21 cellular contexts compared by ENCODE assay signal in genomic region chr2:121189011-121189410, GRCh38.
A peak's percentile ranks its signal among the peaks of the same experiment; 100 is the strongest.
DNase-seq lines count a peak whose midpoint lies in the region; TF ChIP-seq lines count a peak whose summit lies in the region.
"Had no signal": no experiment of that assay in that cellular context is flagged by ENCODE, and none has a peak within 500 bp of the region (broad histone marks: within the 10 kb centered on the region; RNA-seq: fewer than 3 reads in every experiment).

No MANE protein-coding gene starts in this region.

- DNase-seq in AG20443 (ENCODE audit: low spot score): peak; percentile 10
- peak; percentile 6 for DNase-seq in EH (ENCODE audit: low read depth)
- DNase-seq in RPMI8226: peak; percentile 33
- DNase-seq in iris pigment epithelial cell (ENCODE audit: low read depth): peak; percentile 16
- DNase-seq in chondrocyte (ENCODE audit: low spot score): no peak
- no peak for DNase-seq in SK-N-DZ (ENCODE audit: low spot score)
- DNase-seq in Ammon's horn (ENCODE audit: low spot score): no peak
- DNase-seq in NCI-H446 (lab: John Stamatoyannopoulos, UW): no peak
- DNase-seq: brain microvascular endothelial cell; Caco-2; dermis blood vessel endothelial cell; EL; GM23248; kidney glomerular epithelial cell; NCI-H1417 treated with DMSO at 0.1 percent for 48 hours; NCI-H524 treated with DMSO at 0.1 percent for 48 hours; PC-3; stimulated activated naive B cell treated with anti-CD40 and anti-IgM and Interleukin-4, amounts not matched to agents 10 μg/mL and 1 μg/mL and 100 μg/mL, for 72 hours; T1000 had no signal

- H3K9me3 Mint-ChIP-seq in chondrocyte (ENCODE audit: low read depth): peaks cover 3% of the 10 kb centered on the region
- H3K9me3 Mint-ChIP-seq: activated naive CD4-positive, alpha-beta T cell treated with anti-CD3 and anti-CD28 coated beads, Interleukin-2, amount 50 U/mL, for 72 hours; mesothelial cell of epicardium; stimulated activated naive B cell treated with anti-CD40 and anti-IgM and Interleukin-4, amounts not matched to agents 10 μg/mL and 1 μg/mL and 100 μg/mL, for 72 hours had no signal

- no peak overlapping the region for H3K4me3 Mint-ChIP-seq in chondrocyte (ENCODE audit: unreplicated experiment)
- H3K4me3 Mint-ChIP-seq: mesothelial cell of epicardium; stimulated activated naive B cell treated with anti-CD40 and anti-IgM and Interleukin-4, amounts not matched to agents 10 μg/mL and 1 μg/mL and 100 μg/mL, for 72 hours had no signal

- peaks cover 14% of the 10 kb centered on the region for H3K27me3 Mint-ChIP-seq in chondrocyte (ENCODE audit: low read depth)

- H3K36me3 Mint-ChIP-seq in chondrocyte (ENCODE audit: low read depth): peaks cover 2% of the 10 kb centered on the region
- H3K36me3 Mint-ChIP-seq: activated naive CD4-positive, alpha-beta T cell treated with anti-CD3 and anti-CD28 coated beads, Interleukin-2, amount 50 U/mL, for 72 hours; mesothelial cell of epicardium; stimulated activated naive B cell treated with anti-CD40 and anti-IgM and Interleukin-4, amounts not matched to agents 10 μg/mL and 1 μg/mL and 100 μg/mL, for 72 hours had no signal

- H3K4me1 Mint-ChIP-seq in chondrocyte (ENCODE audit: low read depth): peaks cover 11% of the 10 kb centered on the region
- H3K4me1 Mint-ChIP-seq: mesothelial cell of epicardium; stimulated activated naive B cell treated with anti-CD40 and anti-IgM and Interleukin-4, amounts not matched to agents 10 μg/mL and 1 μg/mL and 100 μg/mL, for 72 hours had no signal

- no peak for TF ChIP-seq CTCF in chondrocyte (IDR thresholded peaks at IDR 0.05)

- H3K27ac Mint-ChIP-seq in chondrocyte (ENCODE audit: unreplicated experiment): no peak overlapping the region
- H3K27ac Mint-ChIP-seq: activated naive CD4-positive, alpha-beta T cell treated with anti-CD3 and anti-CD28 coated beads, Interleukin-2, amount 50 U/mL, for 72 hours; mesothelial cell of epicardium; stimulated activated naive B cell treated with anti-CD40 and anti-IgM and Interleukin-4, amounts not matched to agents 10 μg/mL and 1 μg/mL and 100 μg/mL, for 72 hours had no signal

Comparison
In these comparisons a context has a peak if more than half of its experiments do, and no peak if none do; other contexts are left out.
1. DNase-seq: peak in AG20443 (single experiment), EH (single experiment), RPMI8226 (single experiment) and iris pigment epithelial cell (single experiment); none in chondrocyte (single experiment), SK-N-DZ (single experiment), Ammon's horn (single experiment) and NCI-H446 (0 of 2).